35 cellular contexts compared by ENCODE assay signal in genomic region chr2:205040323-205040722, GRCh38.
"Had no signal": no experiment of that assay in that cellular context is flagged by ENCODE, and none has a peak within 500 bp of the region (broad histone marks: within the 10 kb centered on the region; RNA-seq: fewer than 3 reads in every experiment).

No MANE protein-coding gene starts in this region.

- H3K4me1 Mint-ChIP-seq: activated B cell treated with CpG ODN at 0.5 μM for 24 hours; activated T-helper 17 cell treated with anti-CD3 and anti-CD28 coated beads, Interleukin-2, amount 50 U/mL, for 72 hours had no signal

- H3K4me1 ChIP-seq: adrenal gland, body of pancreas, breast epithelium had no signal

- H3K9me3 Mint-ChIP-seq: activated B cell treated with CpG ODN at 0.5 μM for 24 hours; activated CD8-positive, alpha-beta T cell treated with anti-CD3 and anti-CD28 coated beads for 36 hours; activated T-cell treated with anti-CD3 and anti-CD28 coated beads, Interleukin-2, amount 50 U/mL, for 24 hours; activated T-helper 17 cell treated with anti-CD3 and anti-CD28 coated beads, Interleukin-2, amount 50 U/mL, for 72 hours had no signal

- H3K27me3 Mint-ChIP-seq: activated B cell treated with CpG ODN at 0.5 μM for 24 hours; activated CD4-positive, alpha-beta memory T cell treated with anti-CD3 and anti-CD28 coated beads for 36 hours; activated CD8-positive, alpha-beta T cell treated with anti-CD3 and anti-CD28 coated beads for 36 hours; activated naive CD8-positive, alpha-beta T cell treated with anti-CD3 and anti-CD28 coated beads for 36 hours; activated T-cell treated with anti-CD3 and anti-CD28 coated beads, Interleukin-2, amount 50 U/mL, for 24 hours; activated T-helper 17 cell treated with anti-CD3 and anti-CD28 coated beads, Interleukin-2, amount 50 U/mL, for 72 hours had no signal

- H3K9me3 ChIP-seq: adrenal gland, body of pancreas, breast epithelium had no signal

- H3K36me3 ChIP-seq: adrenal gland, brain microvascular endothelial cell, breast epithelium had no signal

- DNase-seq: activated B cell treated with CpG ODN at 0.5 μM for 24 hours; activated CD4-positive, alpha-beta memory T cell treated with anti-CD3 and anti-CD28 coated beads for 36 hours; activated CD4-positive, alpha-beta T cell treated with anti-CD3 and anti-CD28 coated beads for 4 hours; activated CD4-positive, alpha-beta T cell treated with anti-CD3 and anti-CD28 coated beads, Interleukin-2, amount 10 ng/mL, durations not matched to agents 24 days and 14 days; activated CD4-positive, alpha-beta T cell treated with anti-CD3 and anti-CD28 coated beads, Interleukin-2, amount 50 U/mL, for 1 hour; activated CD4-positive, alpha-beta T cell treated with anti-CD3 and anti-CD28 coated beads, Interleukin-2, amount 50 U/mL, for 4 hours; activated CD4-positive, CD25-positive, alpha-beta regulatory T cell treated with anti-CD3 and anti-CD28 coated beads, Interleukin-2, amount 50 U/mL, for 72 hours; activated CD8-positive, alpha-beta memory T cell treated with anti-CD3 and anti-CD28 coated beads, Interleukin-2, amount 50 U/mL, for 4 hours; activated CD8-positive, alpha-beta T cell treated with anti-CD3 and anti-CD28 coated beads for 36 hours; activated effector memory CD4-positive, alpha-beta T cell treated with anti-CD3 and anti-CD28 coated beads, Interleukin-2, amount 50 U/mL, for 16 hours; activated gamma-delta T cell treated with Interleukin-2 at 50 U/mL for 16 hours; activated naive CD4-positive, alpha-beta T cell; activated naive CD4-positive, alpha-beta T cell treated with anti-CD3 and anti-CD28 coated beads for 36 hours; activated naive CD4-positive, alpha-beta T cell treated with anti-CD3 and anti-CD28 coated beads, Interleukin-2, amount 50 U/mL, for 16 hours; activated naive CD8-positive, alpha-beta T cell treated with anti-CD3 and anti-CD28 coated beads for 36 hours; activated T-cell treated with anti-CD3 and anti-CD28 coated beads, Interleukin-2, amount 50 U/mL, for 24 hours; activated T-cell treated with anti-CD3 and anti-CD28 coated beads, Interleukin-2, amount 50 U/mL, for 48 hours; adrenal gland; amniotic stem cell; aorta; body of pancreas; brain microvascular endothelial cell; central memory CD4-positive, alpha-beta T cell; T-helper 1 cell; T-helper 2 cell; T-helper 9 cell had no signal

- ATAC-seq: activated CD8-positive, alpha-beta T cell treated with anti-CD3 and anti-CD28 coated beads for 36 hours; activated naive CD4-positive, alpha-beta T cell treated with anti-CD3 and anti-CD28 coated beads, Interleukin-2, amount 50 U/mL, for 72 hours; activated T-helper 17 cell treated with anti-CD3 and anti-CD28 coated beads, Interleukin-2, amount 50 U/mL, for 72 hours; body of pancreas had no signal

- H3K4me3 ChIP-seq: adrenal gland, body of pancreas, breast epithelium had no signal

- H3K27ac ChIP-seq: adrenal gland, body of pancreas, brain microvascular endothelial cell, breast epithelium, VCaP had no signal

- H3K27me3 ChIP-seq: adrenal gland, body of pancreas, brain microvascular endothelial cell, breast epithelium had no signal

- H3K4me3 Mint-ChIP-seq: activated B cell treated with CpG ODN at 0.5 μM for 24 hours; activated CD4-positive, alpha-beta memory T cell treated with anti-CD3 and anti-CD28 coated beads for 36 hours; activated CD4-positive, alpha-beta T cell treated with anti-CD3 and anti-CD28 coated beads, Interleukin-2, amount 10 ng/mL, durations not matched to agents 24 days and 14 days; activated CD8-positive, alpha-beta T cell treated with anti-CD3 and anti-CD28 coated beads for 36 hours; activated naive CD4-positive, alpha-beta T cell treated with anti-CD3 and anti-CD28 coated beads for 36 hours; activated naive CD8-positive, alpha-beta T cell treated with anti-CD3 and anti-CD28 coated beads for 36 hours; activated T-cell treated with anti-CD3 and anti-CD28 coated beads, Interleukin-2, amount 50 U/mL, for 24 hours; activated T-helper 1 cell treated with anti-CD3 and anti-CD28 coated beads, Interleukin-12 subunit alpha, Interleukin-12 subunit beta, Interleukin-2, Interleukin-4 antibody, amounts not matched to agents 30 ng/mL and 10 ng/mL and 1 ng/mL, durations not matched to agents 14 hours and 24 hours and 36 hours; activated T-helper 17 cell treated with anti-CD3 and anti-CD28 coated beads, Interleukin-2, amount 50 U/mL, for 72 hours; T-helper 1 cell treated with Interleukin-12 subunit alpha and Interleukin-12 subunit beta and Interleukin-4 antibody, amounts not matched to agents 30 μg/mL and 1 μg/mL, for 36 hours; T-helper 2 cell treated with Interferon-gamma antibody and Interleukin-4, amounts not matched to agents 5 μg/mL and 100 μg/mL, for 36 hours had no signal

- FAIRE-seq: astrocyte, TTC549 had no signal

- H3K27ac Mint-ChIP-seq: activated B cell treated with CpG ODN at 0.5 μM for 24 hours; activated CD4-positive, alpha-beta memory T cell treated with anti-CD3 and anti-CD28 coated beads for 36 hours; activated CD4-positive, alpha-beta T cell treated with anti-CD3 and anti-CD28 coated beads, Interleukin-2, amount 10 ng/mL, durations not matched to agents 24 days and 14 days; activated CD8-positive, alpha-beta T cell treated with anti-CD3 and anti-CD28 coated beads for 36 hours; activated naive CD4-positive, alpha-beta T cell treated with anti-CD3 and anti-CD28 coated beads for 36 hours; activated naive CD4-positive, alpha-beta T cell treated with anti-CD3 and anti-CD28 coated beads, Interleukin-2, amount 50 U/mL, for 72 hours; activated naive CD8-positive, alpha-beta T cell treated with anti-CD3 and anti-CD28 coated beads for 36 hours; activated T-cell treated with anti-CD3 and anti-CD28 coated beads, Interleukin-2, amount 50 U/mL, for 24 hours; activated T-helper 1 cell treated with anti-CD3 and anti-CD28 coated beads, Interleukin-12 subunit alpha, Interleukin-12 subunit beta, Interleukin-2, Interleukin-4 antibody, amounts not matched to agents 30 ng/mL and 10 ng/mL and 1 ng/mL, durations not matched to agents 14 hours and 24 hours and 36 hours; activated T-helper 17 cell treated with anti-CD3 and anti-CD28 coated beads, Interleukin-2, amount 50 U/mL, for 72 hours; T-helper 1 cell treated with Interleukin-12 subunit alpha and Interleukin-12 subunit beta and Interleukin-4 antibody, amounts not matched to agents 30 μg/mL and 1 μg/mL, for 36 hours; T-helper 2 cell treated with Interferon-gamma antibody and Interleukin-4, amounts not matched to agents 5 μg/mL and 100 μg/mL, for 36 hours had no signal
